1 cellular context compared by ENCODE assay signal in genomic region chr14:94816113-94816512, GRCh38.
TF ChIP-seq lines count a peak whose summit lies in the region.

No MANE protein-coding gene starts in this region.

TF ChIP-seq in HCT116, 20 proteins besides CTCF, POLR2A, EP300 and RAD21 (continued from another document):
- no peak for TF ChIP-seq REST (IDR thresholded peaks at IDR 0.05; ENCODE audit: low read depth)
- TF ChIP-seq EZH2phosphoT487 (IDR thresholded peaks at IDR 0.05; ENCODE audit: borderline replicate concordance), result no peak
- TF ChIP-seq YY1 (IDR thresholded peaks at IDR 0.05; ENCODE audit: extremely low read depth, insufficient replicate concordance, low read depth, low read length), result no peak
